ENCODE assay signal across 11 cellular contexts in genomic region chr16:4874686-4875085, GRCh38.
"Had no signal": no experiment of that assay in that cellular context is flagged by ENCODE, and none has a peak within 500 bp of the region (broad histone marks: within the 10 kb centered on the region; RNA-seq: fewer than 3 reads in every experiment).

No MANE protein-coding gene starts in this region.

- H3K4me3 ChIP-seq: heart left ventricle, right atrium auricular region, skin epidermis, tibial nerve had no signal

- H3K27ac ChIP-seq: heart left ventricle, right atrium auricular region, skin epidermis, tibial nerve had no signal

- H3K27me3 ChIP-seq: heart left ventricle, right atrium auricular region, tibial nerve had no signal

- DNase-seq: activated CD4-positive, alpha-beta T cell treated with anti-CD3 and anti-CD28 coated beads, Interleukin-2, amount 50 U/mL, for 1 hour; activated CD4-positive, CD25-positive, alpha-beta regulatory T cell; activated gamma-delta T cell; activated naive CD8-positive, alpha-beta T cell treated with anti-CD3 and anti-CD28 coated beads, Interleukin-2, amount 10 ng/mL, durations not matched to agents 7 days and 5 days; foreskin melanocyte; heart left ventricle; islet precursor cell had no signal

- ATAC-seq: left lobe of liver had no signal

- H3K27me3 Mint-ChIP-seq: activated naive CD8-positive, alpha-beta T cell treated with anti-CD3 and anti-CD28 coated beads, Interleukin-2, amount 10 ng/mL, durations not matched to agents 7 days and 5 days had no signal

- H3K4me1 ChIP-seq: right atrium auricular region, tibial nerve had no signal

- H3K27ac Mint-ChIP-seq: activated naive CD8-positive, alpha-beta T cell treated with anti-CD3 and anti-CD28 coated beads, Interleukin-2, amount 10 ng/mL, durations not matched to agents 7 days and 5 days had no signal

- H3K4me3 Mint-ChIP-seq: activated naive CD8-positive, alpha-beta T cell treated with anti-CD3 and anti-CD28 coated beads, Interleukin-2, amount 10 ng/mL, durations not matched to agents 7 days and 5 days had no signal

- H3K9me3 ChIP-seq: heart left ventricle, right atrium auricular region, tibial nerve had no signal

- H3K9me3 Mint-ChIP-seq: activated naive CD8-positive, alpha-beta T cell treated with anti-CD3 and anti-CD28 coated beads, Interleukin-2, amount 10 ng/mL, durations not matched to agents 7 days and 5 days had no signal

- H3K4me1 Mint-ChIP-seq: activated naive CD8-positive, alpha-beta T cell treated with anti-CD3 and anti-CD28 coated beads, Interleukin-2, amount 10 ng/mL, durations not matched to agents 7 days and 5 days had no signal
